Comparison of ENCODE assay signal across 8 cellular contexts in the genomic region with DNA sequence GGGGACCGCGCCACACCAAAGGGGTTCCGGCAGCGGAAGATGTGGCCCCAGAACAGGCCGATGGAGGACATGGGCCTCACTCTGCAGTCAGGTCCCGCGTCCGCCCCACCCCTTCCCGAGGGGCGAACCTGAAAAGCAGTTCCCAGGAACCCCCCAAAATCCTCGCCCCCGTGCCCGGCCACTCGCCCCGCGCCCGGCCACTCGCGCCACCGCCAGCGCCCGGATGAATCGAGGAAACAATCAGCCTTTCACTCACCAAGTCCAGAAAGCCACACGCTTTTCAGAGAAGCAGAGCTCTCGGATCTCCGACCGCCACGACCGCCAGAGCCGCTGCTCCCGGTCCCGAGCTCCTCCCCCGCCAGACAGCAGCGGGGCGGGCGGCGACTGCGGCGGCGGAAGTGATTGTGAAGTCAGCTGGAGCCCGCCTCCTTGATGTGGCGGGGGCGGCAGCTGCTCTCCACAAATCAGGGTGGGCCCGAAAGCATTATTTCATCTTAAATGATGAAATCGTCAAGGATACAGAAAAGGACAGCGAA. TPM values are rescaled to one million over a fixed set of nuclear protein-coding genes. Genes with fewer than 3 reads are reported as not detected.
DNase-seq lines count a peak whose midpoint lies in the region; TF ChIP-seq lines count a peak whose summit lies in the region.

PJA1 (minus strand) TSS at position 338 of the 536 bp plus-strand sequence. CDS start 2,380 bp downstream, outside the sequence.

- H3K27me3 ChIP-seq in tibial nerve = no peaks in the 10 kb centered on the region

- TF ChIP-seq EP300 in tibial nerve (IDR thresholded peaks at IDR 0.05) = peak in 1 of 2 donors; percentile 91

- intact Hi-C loops in cardiac septum (cut with DNase I) = loop anchor here (10.0 kb wide), 1 partner anchor 220 kb away; no protein-coding TSS in a partner anchor

- TF ChIP-seq CTCF in tibial nerve (IDR thresholded peaks at IDR 0.05) = no peak

- peak; percentile 36 for DNase-seq in GDM1 (lab: John Stamatoyannopoulos, UW)
- DNase-seq in HCEC 1CT = peak; percentile 49
- peak; percentile 45 for DNase-seq in MV-4-11 (lab: John Stamatoyannopoulos, UW)
- DNase-seq in T follicular helper cell (ENCODE audit: low read depth) = peak; percentile 59
- peak; percentile 82 for DNase-seq in cardiac septum (ENCODE audit: low spot score)
- DNase-seq in pons (ENCODE audit: low spot score) = peak; percentile 64
- DNase-seq in tibial nerve (ENCODE audit: low spot score in 2 of 2) = peak; percentile 52 to 64

- TF ChIP-seq POLR2A in tibial nerve (IDR thresholded peaks at IDR 0.05) = peak; percentile 38 to 79

- H3K4me1 ChIP-seq in tibial nerve = peaks cover 0 to 14% (median 3%) of the 10 kb centered on the region in 4 donors

- peaks cover 0 to 17% (median 0%) of the 10 kb centered on the region in 3 donors for H3K36me3 ChIP-seq in tibial nerve

- peak within 1 kb of the TSS; percentile 62 to 75 (median 69) for H3K4me3 ChIP-seq in tibial nerve

- no peaks in the 10 kb centered on the region for H3K9me3 ChIP-seq in tibial nerve

- no peak within 1 kb of the TSS for H3K27ac ChIP-seq in adipose tissue (ENCODE audit: low read depth, low read length)
- peak within 1 kb of the TSS; percentile 77 to 94 (median 87) for H3K27ac ChIP-seq in tibial nerve

- 1 to 24% (median 1%) methylated on average over 34 to 46 of the region's 46 CpGs for WGBS in adipose tissue, 3 donors
- 0 to 40% methylated on average over 15 to 45 of the region's 46 CpGs for WGBS in tibial nerve, 2 donors

RNA-seq across cellular contexts. Expression of gene PJA1, which starts in this region (rescaled TPM):
- 10 to 100 TPM in 2 of 3 donors, 1 to 10 TPM in 1; 9.8 to 34.3 (median 17.2) TPM for polyA plus RNA-seq in adipose tissue
- total RNA-seq in cardiac septum (18.8 TPM), tibial nerve (10 to 100 TPM; 22.8 to 45.0 (median 32.7) TPM)
